In the genomic region with DNA sequence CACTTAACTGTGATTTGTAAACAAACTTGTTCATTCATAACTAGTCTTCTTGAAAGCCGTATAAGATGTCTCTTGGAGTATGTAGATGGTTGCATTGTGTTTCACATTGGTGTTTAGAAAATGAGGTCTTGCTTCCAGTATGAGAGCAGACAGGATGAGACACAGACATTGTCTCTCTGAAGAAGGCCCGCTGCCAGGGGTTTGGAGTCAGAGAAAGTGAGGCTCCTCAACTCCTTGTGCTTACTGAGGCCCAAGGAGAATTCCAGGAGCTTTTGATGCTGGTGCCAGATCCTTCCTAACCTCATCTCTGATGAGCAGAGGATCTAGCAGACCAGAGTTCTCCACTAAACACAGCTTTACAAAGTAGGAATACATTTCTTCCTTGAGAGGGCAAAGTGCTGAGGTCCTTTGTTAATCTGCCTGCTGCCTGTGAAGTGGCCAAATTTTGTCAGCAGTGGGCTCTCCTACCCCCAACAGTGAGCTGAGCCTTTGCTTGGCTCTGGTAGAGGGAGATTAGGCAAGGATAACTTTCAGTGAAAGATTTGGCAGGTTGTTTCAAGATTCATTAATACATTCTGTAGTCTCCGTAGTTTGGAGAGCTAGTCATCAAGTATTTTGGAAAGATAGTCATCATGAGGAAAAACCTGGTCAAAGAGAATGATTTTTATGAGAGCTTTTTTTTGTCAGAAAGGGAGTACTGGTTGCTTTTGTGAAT, we compare ENCODE assay signal across 10 cellular contexts. TPM values are rescaled to one million over a fixed set of nuclear protein-coding genes. Genes with fewer than 3 reads are reported as not detected.
DNase-seq lines count a peak whose midpoint lies in the region; ATAC-seq and TF ChIP-seq lines count a peak whose summit lies in the region.
"Had no signal": no experiment of that assay in that cellular context is flagged by ENCODE, and none has a peak within 500 bp of the region (broad histone marks: within the 10 kb centered on the region; RNA-seq: fewer than 3 reads in every experiment).

No MANE protein-coding gene starts in this region.

- no peak overlapping the region for H2BK12ac ChIP-seq in H9 (ENCODE audit: insufficient read length, low read depth, low read length)

- no peak overlapping the region for H3K27ac ChIP-seq in H9 (ENCODE audit: insufficient read length, low read depth, low read length)
- H3K27ac ChIP-seq: PC-9 had no signal

- no CpG with 5 or more reads among the region's 3 CpGs for WGBS in H9 (ENCODE audit: extremely low coverage, insufficient read length, low lambda C conversion rate)

- no peaks in the 10 kb centered on the region for H3K4me1 ChIP-seq in H9 (ENCODE audit: insufficient read depth, low read length)

- no peak overlapping the region for H2AK5ac ChIP-seq in H9 (ENCODE audit: insufficient read length, low read length)

- H3K79me1 ChIP-seq in H9 (ENCODE audit: insufficient read depth, low read depth, low read length, poor library complexity, severe bottlenecking), result peaks cover 5% of the 10 kb centered on the region

- no peak overlapping the region for H2BK15ac ChIP-seq in H9 (ENCODE audit: low read depth, low read length)

- H3K27me3 ChIP-seq in H9 (ENCODE audit: insufficient read depth, low read length), result no peaks in the 10 kb centered on the region
- H3K27me3 ChIP-seq: heart right ventricle had no signal

- peaks cover 6% of the 10 kb centered on the region; the same call in 1 of the 2 replicates for H3K79me2 ChIP-seq in H9 (ENCODE audit: insufficient read depth, low read length)

- H3T11ph ChIP-seq in H9 (ENCODE audit: low read length), result no peak overlapping the region

- no peak overlapping the region for H3K56ac ChIP-seq in H9 (ENCODE audit: insufficient read length, low read depth, low read length)

- peak overlapping the region in 2 of 3 experiments; percentile 44 to 77; a peak in 2 of 7 replicates for H3K27ac Mint-ChIP-seq in H9
- peak overlapping the region; percentile 5 for H3K27ac Mint-ChIP-seq in activated T-helper 2 cell treated with anti-CD3 and anti-CD28 coated beads, Interferon-gamma antibody, Interleukin-2, Interleukin-4, amounts not matched to agents 10 μg/mL and 5 μg/mL and 100 μg/mL, durations not matched to agents 14 hours and 24 hours and 36 hours

- H3K9me3 Mint-ChIP-seq in H9, result no peaks in the 10 kb centered on the region
- H3K9me3 Mint-ChIP-seq in activated T-helper 2 cell treated with anti-CD3 and anti-CD28 coated beads, Interferon-gamma antibody, Interleukin-2, Interleukin-4, amounts not matched to agents 10 μg/mL and 5 μg/mL and 100 μg/mL, durations not matched to agents 14 hours and 24 hours and 36 hours, result no peaks in the 10 kb centered on the region
- H3K9me3 Mint-ChIP-seq: GM23338 had no signal

- H2AFZ ChIP-seq in H9 (ENCODE audit: low read length), result no peak overlapping the region
- H2AFZ ChIP-seq: GM23338, PC-9 had no signal

- no peak overlapping the region for H4K5ac ChIP-seq in H9 (ENCODE audit: insufficient read length, low read depth, low read length)

- no peak overlapping the region for H4K91ac ChIP-seq in H9 (ENCODE audit: insufficient read length, low read depth, low read length)

- H4K20me1 ChIP-seq in H9 (ENCODE audit: control insufficient read depth, insufficient read depth, insufficient read length), result no peaks in the 10 kb centered on the region

- H2BK20ac ChIP-seq in H9 (ENCODE audit: low read depth, low read length, poor library complexity, severe bottlenecking), result no peak overlapping the region

- DNase-seq in H9 (no peak), mesenteric fat pad (ENCODE audit: low spot score) (peak; percentile 53), stromal cell of bone marrow (ENCODE audit: low read depth) (peak; percentile 22), SW 1271 (lab: John Stamatoyannopoulos, UW) (no peak), NCI-H2081 treated with DMSO at 0.1 percent for 48 hours (lab: John Stamatoyannopoulos, UW) (no peak)
- DNase-seq in activated T-helper 2 cell treated with anti-CD3 and anti-CD28 coated beads, Interferon-gamma antibody, Interleukin-2, Interleukin-4, amounts not matched to agents 10 μg/mL and 5 μg/mL and 100 μg/mL, durations not matched to agents 14 hours and 24 hours and 36 hours (ENCODE audit: low spot score), result no peak
- DNase-seq: heart right ventricle, PC-9 had no signal

- H3K4me1 Mint-ChIP-seq in H9, result peaks cover 6 to 9% of the 10 kb centered on the region in 2 experiments; a peak in 3 of 4 replicates
- peaks cover 36% of the 10 kb centered on the region for H3K4me1 Mint-ChIP-seq in activated T-helper 2 cell treated with anti-CD3 and anti-CD28 coated beads, Interferon-gamma antibody, Interleukin-2, Interleukin-4, amounts not matched to agents 10 μg/mL and 5 μg/mL and 100 μg/mL, durations not matched to agents 14 hours and 24 hours and 36 hours (ENCODE audit: low read depth)

- H4K8ac ChIP-seq in H9 (replicated peaks; ENCODE audit: insufficient read length, low read depth, low read length), result no peak overlapping the region

- peaks cover 48 to 86% (median 71%) of the 10 kb centered on the region in 3 experiments; a peak in 6 of 7 replicates for H3K36me3 Mint-ChIP-seq in H9 (ENCODE audit: insufficient read depth in 1 of 3, low read depth in 3 of 3)
- H3K36me3 Mint-ChIP-seq in activated T-helper 2 cell treated with anti-CD3 and anti-CD28 coated beads, Interferon-gamma antibody, Interleukin-2, Interleukin-4, amounts not matched to agents 10 μg/mL and 5 μg/mL and 100 μg/mL, durations not matched to agents 14 hours and 24 hours and 36 hours (ENCODE audit: low read depth), result peaks cover 68% of the 10 kb centered on the region

- ATAC-seq in GM18511 (IDR thresholded peaks at IDR 0.05; ENCODE audit: unreplicated experiment), result no peak
- ATAC-seq: GM23338 had no signal

- H3K23me2 ChIP-seq in H9 (ENCODE audit: insufficient read length, low read depth, low read length, poor library complexity, severe bottlenecking), result no peaks in the 10 kb centered on the region

- H3K18ac ChIP-seq in H9 (ENCODE audit: insufficient read length, low read depth, low read length), result no peak overlapping the region

- H3K4me3 Mint-ChIP-seq in H9, result no peak overlapping the region
- no peak overlapping the region for H3K4me3 Mint-ChIP-seq in activated T-helper 2 cell treated with anti-CD3 and anti-CD28 coated beads, Interferon-gamma antibody, Interleukin-2, Interleukin-4, amounts not matched to agents 10 μg/mL and 5 μg/mL and 100 μg/mL, durations not matched to agents 14 hours and 24 hours and 36 hours (ENCODE audit: low read depth)
- H3K4me3 Mint-ChIP-seq: GM23338 had no signal

- no peaks in the 10 kb centered on the region for H3K9me3 ChIP-seq in H9 (ENCODE audit: control insufficient read depth, low read depth, low read length)
- H3K9me3 ChIP-seq: heart right ventricle had no signal

- no peak overlapping the region for H3K23ac ChIP-seq in H9 (ENCODE audit: insufficient read length, low read depth, low read length)

- no peak overlapping the region for H2BK120ac ChIP-seq in H9 (ENCODE audit: low read depth, low read length, poor library complexity, severe bottlenecking)

- no peak overlapping the region for H2BK5ac ChIP-seq in H9 (ENCODE audit: insufficient read length, low read length)

- H3K4me2 ChIP-seq in H9 (ENCODE audit: insufficient read depth, insufficient read length, low read length), result no peak overlapping the region
- H3K4me2 ChIP-seq: GM23338, PC-9 had no signal

- H3K9ac ChIP-seq in H9 (ENCODE audit: extremely low read depth, insufficient read length, low read length), result no peak overlapping the region

- no peak overlapping the region for H3K4ac ChIP-seq in H9 (ENCODE audit: low read depth, low read length)

- H3K14ac ChIP-seq in H9 (ENCODE audit: insufficient read depth, low read length), result no peak overlapping the region

- TF ChIP-seq CTCF in H9 (conservative IDR thresholded peaks at IDR 0.05), result no peak

- intact Hi-C loops in activated T-helper 2 cell treated with anti-CD3 and anti-CD28 coated beads, Interferon-gamma antibody, Interleukin-2, Interleukin-4, amounts not matched to agents 10 μg/mL and 5 μg/mL and 100 μg/mL, durations not matched to agents 14 hours and 24 hours and 36 hours (cut with micrococcal nuclease), result no loop called here

- no peaks in the 10 kb centered on the region for H3K27me3 Mint-ChIP-seq in H9 (ENCODE audit: low read depth)
- no peaks in the 10 kb centered on the region for H3K27me3 Mint-ChIP-seq in activated T-helper 2 cell treated with anti-CD3 and anti-CD28 coated beads, Interferon-gamma antibody, Interleukin-2, Interleukin-4, amounts not matched to agents 10 μg/mL and 5 μg/mL and 100 μg/mL, durations not matched to agents 14 hours and 24 hours and 36 hours (ENCODE audit: low read depth)

RNA-seq across cellular contexts. Expression of a gene that starts 9.7 kb away (rescaled TPM):
- 286 and 289 TPM in 2 replicates for total RNA-seq in H9 (2021)
- 143 and 149 TPM in 2 replicates for total RNA-seq in activated T-helper 2 cell treated with anti-CD3 and anti-CD28 coated beads, Interferon-gamma antibody, Interleukin-2, Interleukin-4, amounts not matched to agents 10 μg/mL and 5 μg/mL and 100 μg/mL, durations not matched to agents 14 hours and 24 hours and 36 hours
- 107 TPM for total RNA-seq in mesenteric fat pad

RNA-seq across cellular contexts. Expression of a gene that starts 29.3 kb away (rescaled TPM):
- total RNA-seq in H9 (2021) (0.09 TPM in 1 of 2 replicates, not detected in the other), mesenteric fat pad (0.39 TPM)
- 0.37 and 0.52 TPM in 2 replicates for total RNA-seq in activated T-helper 2 cell treated with anti-CD3 and anti-CD28 coated beads, Interferon-gamma antibody, Interleukin-2, Interleukin-4, amounts not matched to agents 10 μg/mL and 5 μg/mL and 100 μg/mL, durations not matched to agents 14 hours and 24 hours and 36 hours
- total RNA-seq: PC-9 had no signal

Comparison
In these comparisons a context has a peak if more than half of its experiments do, and no peak if none do; other contexts are left out.
1. DNase-seq: peak in mesenteric fat pad (single experiment) and stromal cell of bone marrow (single experiment); none in H9 (single experiment), activated T-helper 2 cell treated with anti-CD3 and anti-CD28 coated beads, Interferon-gamma antibody, Interleukin-2, Interleukin-4, amounts not matched to agents 10 μg/mL and 5 μg/mL and 100 μg/mL, durations not matched to agents 14 hours and 24 hours and 36 hours (single experiment), SW 1271 (0 of 2) and NCI-H2081 treated with DMSO at 0.1 percent for 48 hours (single experiment).